In the genomic region with DNA sequence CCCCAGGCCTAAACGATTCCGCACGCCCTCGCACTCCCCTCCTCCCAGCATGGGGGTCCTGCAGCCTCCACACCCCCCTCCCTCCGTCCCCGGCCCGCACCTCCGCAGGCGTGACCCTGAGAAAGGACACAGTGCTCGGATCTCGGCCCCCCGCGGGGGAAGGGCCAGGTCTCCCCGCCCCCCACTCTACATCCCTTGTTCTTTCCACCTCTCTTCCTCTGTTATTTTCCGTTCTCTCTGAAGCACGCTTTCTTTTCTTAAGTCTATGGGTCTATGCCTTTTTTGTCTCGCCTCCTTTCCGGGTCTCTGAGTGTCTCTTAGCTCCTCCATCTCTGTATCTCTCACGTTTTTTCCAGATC, we compare ENCODE assay signal across 8 cellular contexts.
A peak's percentile ranks its signal among the peaks of the same experiment; 100 is the strongest.
DNase-seq lines count a peak whose midpoint lies in the region; ATAC-seq and TF ChIP-seq lines count a peak whose summit lies in the region.

No MANE protein-coding gene starts in this region.

- no peaks in the 10 kb centered on the region for H3K79me2 ChIP-seq in DOHH2 (ENCODE audit: control insufficient read depth, low read length)

- no peaks in the 10 kb centered on the region for H3K9me2 ChIP-seq in DOHH2 (replicated peaks; ENCODE audit: control insufficient read depth, low read length)

- H3K36me3 ChIP-seq in DOHH2 (ENCODE audit: control insufficient read depth, low read length) = no peaks in the 10 kb centered on the region
- H3K36me3 ChIP-seq in KOPT-K1 (ENCODE audit: insufficient read depth, low read length) = no peaks in the 10 kb centered on the region

- H3K27ac ChIP-seq in DOHH2 (ENCODE audit: low read depth, low read length) (no peak overlapping the region), KOPT-K1 (ENCODE audit: low read depth, low read length, poor library complexity, severe bottlenecking) (peak overlapping the region; percentile 5), angular gyrus (ENCODE audit: low read depth, low read length) (peak overlapping the region; percentile 40), substantia nigra (ENCODE audit: low read depth, low read length, poor library complexity, severe bottlenecking) (peak overlapping the region; percentile 42)

- H4K20me1 ChIP-seq in DOHH2 (ENCODE audit: control insufficient read depth, insufficient read depth, low read depth, low read length) = 0 out of 2 replicates have a peak, but pooled peaks cover 7% of the 10 kb centered on the region

- H3F3A ChIP-seq in DOHH2 (ENCODE audit: control insufficient read depth, insufficient read depth) = peaks cover 14% of the 10 kb centered on the region

- peak overlapping the region; percentile 80 for H3K4me3 ChIP-seq in DOHH2 (ENCODE audit: low read length)

- H3K9me3 ChIP-seq in DOHH2 (ENCODE audit: control insufficient read depth, insufficient read depth, low read length) (no peaks in the 10 kb centered on the region), KOPT-K1 (ENCODE audit: insufficient read depth, low read length, poor library complexity, severe bottlenecking) (no peaks in the 10 kb centered on the region)

- DNase-seq in inferior parietal cortex (ENCODE audit: extremely low spot score) (peak; percentile 28), substantia nigra (lab: John Stamatoyannopoulos, UW) (peak in 2 of 49 donors; percentile 42 to 79)

- peaks cover 59% of the 10 kb centered on the region for H3K27me3 ChIP-seq in DOHH2 (ENCODE audit: control insufficient read depth, low read length)

- TF ChIP-seq CTCF in DOHH2 (IDR thresholded peaks at IDR 0.05; ENCODE audit: low read depth, low read length, poor library complexity, severe bottlenecking) = no peak

- H3K4me2 ChIP-seq in DOHH2 (ENCODE audit: low read length) = peak overlapping the region; percentile 98

- H3K4me1 ChIP-seq in DOHH2 (ENCODE audit: control insufficient read depth, low read length) = peaks cover 50% of the 10 kb centered on the region

- ATAC-seq in GM18520 (IDR thresholded peaks at IDR 0.05; ENCODE audit: unreplicated experiment) (no peak), HG03139 (IDR thresholded peaks at IDR 0.05; ENCODE audit: unreplicated experiment) (no peak), HG03039 (IDR thresholded peaks at IDR 0.05; ENCODE audit: unreplicated experiment) (no peak)
